18 cellular contexts compared by ENCODE assay signal in genomic region chr4:108070775-108071174, GRCh38.
A peak's percentile ranks its signal among the peaks of the same experiment; 100 is the strongest.
DNase-seq lines count a peak whose midpoint lies in the region; ATAC-seq and TF ChIP-seq lines count a peak whose summit lies in the region.
"Had no signal": no experiment of that assay in that cellular context is flagged by ENCODE, and none has a peak within 500 bp of the region (broad histone marks: within the 10 kb centered on the region; RNA-seq: fewer than 3 reads in every experiment).

No MANE protein-coding gene starts in this region.

- H3K4me1 ChIP-seq in psoas muscle, result no peaks in the 10 kb centered on the region
- H3K4me1 ChIP-seq: HAP-1 had no signal

- peak overlapping the region; percentile 23 for H3K4me3 Mint-ChIP-seq in T-helper 1 cell treated with Interleukin-12 subunit alpha and Interleukin-12 subunit beta and Interleukin-4 antibody, amounts not matched to agents 30 μg/mL and 1 μg/mL, for 36 hours
- no peak overlapping the region for H3K4me3 Mint-ChIP-seq in stimulated activated naive CD8-positive, alpha-beta T cell treated with anti-CD3 and anti-CD28 coated beads, Interleukin-15, Interleukin-2, amounts not matched to agents 100 ng/mL and 50 ng/mL, for 24 hours
- no peak overlapping the region for H3K4me3 Mint-ChIP-seq in activated T-helper 2 cell treated with anti-CD3 and anti-CD28 coated beads, Interferon-gamma antibody, Interleukin-2, Interleukin-4, amounts not matched to agents 10 μg/mL and 5 μg/mL and 100 μg/mL, durations not matched to agents 14 hours and 24 hours and 36 hours (ENCODE audit: low read depth)
- peak overlapping the region; percentile 37 to 54 for H3K4me3 Mint-ChIP-seq in stimulated activated naive CD8-positive, alpha-beta T cell treated with anti-CD3 and anti-CD28 coated beads, Interleukin-15, amount 100 ng/mL, for 72 hours

- no peaks in the 10 kb centered on the region for H3K9me3 ChIP-seq in psoas muscle
- H3K9me3 ChIP-seq: HAP-1 had no signal

- H3K27me3 Mint-ChIP-seq in T-helper 1 cell treated with Interleukin-12 subunit alpha and Interleukin-12 subunit beta and Interleukin-4 antibody, amounts not matched to agents 30 μg/mL and 1 μg/mL, for 36 hours (ENCODE audit: low read depth), result no peaks in the 10 kb centered on the region
- no peaks in the 10 kb centered on the region for H3K27me3 Mint-ChIP-seq in stimulated activated naive CD8-positive, alpha-beta T cell treated with anti-CD3 and anti-CD28 coated beads, Interleukin-15, Interleukin-2, amounts not matched to agents 100 ng/mL and 50 ng/mL, for 24 hours
- H3K27me3 Mint-ChIP-seq in activated T-helper 2 cell treated with anti-CD3 and anti-CD28 coated beads, Interferon-gamma antibody, Interleukin-2, Interleukin-4, amounts not matched to agents 10 μg/mL and 5 μg/mL and 100 μg/mL, durations not matched to agents 14 hours and 24 hours and 36 hours (ENCODE audit: low read depth), result no peaks in the 10 kb centered on the region
- H3K27me3 Mint-ChIP-seq in stimulated activated naive CD8-positive, alpha-beta T cell treated with anti-CD3 and anti-CD28 coated beads, Interleukin-15, amount 100 ng/mL, for 72 hours, result no peaks in the 10 kb centered on the region

- peaks cover 68% of the 10 kb centered on the region for H3K4me1 Mint-ChIP-seq in T-helper 1 cell treated with Interleukin-12 subunit alpha and Interleukin-12 subunit beta and Interleukin-4 antibody, amounts not matched to agents 30 μg/mL and 1 μg/mL, for 36 hours (ENCODE audit: low read depth)
- H3K4me1 Mint-ChIP-seq in stimulated activated naive CD8-positive, alpha-beta T cell treated with anti-CD3 and anti-CD28 coated beads, Interleukin-15, Interleukin-2, amounts not matched to agents 100 ng/mL and 50 ng/mL, for 24 hours (ENCODE audit: low read depth), result peaks cover 87% of the 10 kb centered on the region
- peaks cover 42% of the 10 kb centered on the region for H3K4me1 Mint-ChIP-seq in activated T-helper 2 cell treated with anti-CD3 and anti-CD28 coated beads, Interferon-gamma antibody, Interleukin-2, Interleukin-4, amounts not matched to agents 10 μg/mL and 5 μg/mL and 100 μg/mL, durations not matched to agents 14 hours and 24 hours and 36 hours (ENCODE audit: low read depth)
- H3K4me1 Mint-ChIP-seq in stimulated activated naive CD8-positive, alpha-beta T cell treated with anti-CD3 and anti-CD28 coated beads, Interleukin-15, amount 100 ng/mL, for 72 hours, result peaks cover 89% of the 10 kb centered on the region

- no peak for ATAC-seq in stimulated activated naive CD8-positive, alpha-beta T cell treated with anti-CD3 and anti-CD28 coated beads, Interleukin-15, Interleukin-2, amounts not matched to agents 100 U/mL and 50 U/mL, for 24 hours
- peak; percentile 33 for ATAC-seq in stimulated activated naive CD8-positive, alpha-beta T cell treated with anti-CD3 and anti-CD28 coated beads, Interleukin-15, amount 100 ng/mL, for 72 hours
- no peak for ATAC-seq in psoas muscle
- ATAC-seq: Panc1 had no signal

- no peak for TF ChIP-seq CTCF in psoas muscle (IDR thresholded peaks at IDR 0.05)

- DNase-seq in T-helper 1 cell (no peak), psoas muscle (no peak), nucleus accumbens (lab: John Stamatoyannopoulos, UW) (no peak)
- no peak for DNase-seq in stimulated activated naive CD8-positive, alpha-beta T cell treated with anti-CD3 and anti-CD28 coated beads, Interleukin-15, Interleukin-2, amounts not matched to agents 100 U/mL and 50 U/mL, for 24 hours
- no peak for DNase-seq in activated T-helper 2 cell treated with anti-CD3 and anti-CD28 coated beads, Interferon-gamma antibody, Interleukin-2, Interleukin-4, amounts not matched to agents 10 μg/mL and 5 μg/mL and 100 μg/mL, durations not matched to agents 14 hours and 24 hours and 36 hours (ENCODE audit: low spot score)
- no peak for DNase-seq in stimulated activated naive CD8-positive, alpha-beta T cell treated with anti-CD3 and anti-CD28 coated beads, Interleukin-15, amount 100 ng/mL, for 72 hours
- DNase-seq: COR-L47, DMS153, Kasumi-1, NCI-H2029, NCI-H2171 treated with DMSO at 0.1 percent for 48 hours, NCI-H510A, NCI-H82 had no signal

- peak overlapping the region; percentile 71 for H3K27ac Mint-ChIP-seq in T-helper 1 cell treated with Interleukin-12 subunit alpha and Interleukin-12 subunit beta and Interleukin-4 antibody, amounts not matched to agents 30 μg/mL and 1 μg/mL, for 36 hours
- peak overlapping the region; percentile 37 for H3K27ac Mint-ChIP-seq in stimulated activated naive CD8-positive, alpha-beta T cell treated with anti-CD3 and anti-CD28 coated beads, Interleukin-15, Interleukin-2, amounts not matched to agents 100 ng/mL and 50 ng/mL, for 24 hours
- peak overlapping the region; percentile 28 for H3K27ac Mint-ChIP-seq in activated T-helper 2 cell treated with anti-CD3 and anti-CD28 coated beads, Interferon-gamma antibody, Interleukin-2, Interleukin-4, amounts not matched to agents 10 μg/mL and 5 μg/mL and 100 μg/mL, durations not matched to agents 14 hours and 24 hours and 36 hours
- peak overlapping the region in 1 of 2 donors; percentile 90 for H3K27ac Mint-ChIP-seq in stimulated activated naive CD8-positive, alpha-beta T cell treated with anti-CD3 and anti-CD28 coated beads, Interleukin-15, amount 100 ng/mL, for 72 hours

- H3K36me3 Mint-ChIP-seq in T-helper 1 cell treated with Interleukin-12 subunit alpha and Interleukin-12 subunit beta and Interleukin-4 antibody, amounts not matched to agents 30 μg/mL and 1 μg/mL, for 36 hours (ENCODE audit: low read depth), result peaks cover 61% of the 10 kb centered on the region
- peaks cover 79% of the 10 kb centered on the region for H3K36me3 Mint-ChIP-seq in stimulated activated naive CD8-positive, alpha-beta T cell treated with anti-CD3 and anti-CD28 coated beads, Interleukin-15, Interleukin-2, amounts not matched to agents 100 ng/mL and 50 ng/mL, for 24 hours (ENCODE audit: low read depth)
- H3K36me3 Mint-ChIP-seq in activated T-helper 2 cell treated with anti-CD3 and anti-CD28 coated beads, Interferon-gamma antibody, Interleukin-2, Interleukin-4, amounts not matched to agents 10 μg/mL and 5 μg/mL and 100 μg/mL, durations not matched to agents 14 hours and 24 hours and 36 hours (ENCODE audit: low read depth), result peaks cover 77% of the 10 kb centered on the region

- WGBS in psoas muscle, 3 donors, result 52 to 77% (median 59%) methylated on average over 1 of the region's 1 CpG

- H3K36me3 ChIP-seq in psoas muscle (ENCODE audit: insufficient read depth in 1 of 2, low read depth in 1 of 2), result no peaks in the 10 kb centered on the region
- H3K36me3 ChIP-seq: HAP-1 had no signal

- intact Hi-C loops in activated T-helper 2 cell treated with anti-CD3 and anti-CD28 coated beads, Interferon-gamma antibody, Interleukin-2, Interleukin-4, amounts not matched to agents 10 μg/mL and 5 μg/mL and 100 μg/mL, durations not matched to agents 14 hours and 24 hours and 36 hours (cut with micrococcal nuclease), result loop anchor here (5.0 kb wide), 1 partner anchor 37 kb away; no protein-coding TSS in a partner anchor
- intact Hi-C loops in psoas muscle (cut with DNase I), result no loop called here

- peaks cover 0 to 4% (median 0%) of the 10 kb centered on the region in 3 donors for H3K27me3 ChIP-seq in psoas muscle (ENCODE audit: insufficient read depth in 3 of 3, low read length in 2 of 3)

- no peak overlapping the region for H3K4me3 ChIP-seq in psoas muscle
- H3K4me3 ChIP-seq: HAP-1 had no signal

- H3K27ac ChIP-seq in psoas muscle, result no peak overlapping the region
- H3K27ac ChIP-seq: 22Rv1 had no signal

- H3K9me3 Mint-ChIP-seq in T-helper 1 cell treated with Interleukin-12 subunit alpha and Interleukin-12 subunit beta and Interleukin-4 antibody, amounts not matched to agents 30 μg/mL and 1 μg/mL, for 36 hours, result no peaks in the 10 kb centered on the region
- H3K9me3 Mint-ChIP-seq in stimulated activated naive CD8-positive, alpha-beta T cell treated with anti-CD3 and anti-CD28 coated beads, Interleukin-15, Interleukin-2, amounts not matched to agents 100 ng/mL and 50 ng/mL, for 24 hours, result no peaks in the 10 kb centered on the region
- no peaks in the 10 kb centered on the region for H3K9me3 Mint-ChIP-seq in activated T-helper 2 cell treated with anti-CD3 and anti-CD28 coated beads, Interferon-gamma antibody, Interleukin-2, Interleukin-4, amounts not matched to agents 10 μg/mL and 5 μg/mL and 100 μg/mL, durations not matched to agents 14 hours and 24 hours and 36 hours
- no peaks in the 10 kb centered on the region for H3K9me3 Mint-ChIP-seq in stimulated activated naive CD8-positive, alpha-beta T cell treated with anti-CD3 and anti-CD28 coated beads, Interleukin-15, amount 100 ng/mL, for 72 hours

Comparison
In these comparisons a context has a peak if more than half of its experiments do, and no peak if none do; other contexts are left out.
1. H3K4me3 Mint-ChIP-seq: peak in T-helper 1 cell treated with Interleukin-12 subunit alpha and Interleukin-12 subunit beta and Interleukin-4 antibody, amounts not matched to agents 30 μg/mL and 1 μg/mL, for 36 hours (single experiment) and stimulated activated naive CD8-positive, alpha-beta T cell treated with anti-CD3 and anti-CD28 coated beads, Interleukin-15, amount 100 ng/mL, for 72 hours (2 of 2); none in stimulated activated naive CD8-positive, alpha-beta T cell treated with anti-CD3 and anti-CD28 coated beads, Interleukin-15, Interleukin-2, amounts not matched to agents 100 ng/mL and 50 ng/mL, for 24 hours (single experiment) and activated T-helper 2 cell treated with anti-CD3 and anti-CD28 coated beads, Interferon-gamma antibody, Interleukin-2, Interleukin-4, amounts not matched to agents 10 μg/mL and 5 μg/mL and 100 μg/mL, durations not matched to agents 14 hours and 24 hours and 36 hours (single experiment).